Comparison of ENCODE assay signal across 12 cellular contexts in the genomic region with DNA sequence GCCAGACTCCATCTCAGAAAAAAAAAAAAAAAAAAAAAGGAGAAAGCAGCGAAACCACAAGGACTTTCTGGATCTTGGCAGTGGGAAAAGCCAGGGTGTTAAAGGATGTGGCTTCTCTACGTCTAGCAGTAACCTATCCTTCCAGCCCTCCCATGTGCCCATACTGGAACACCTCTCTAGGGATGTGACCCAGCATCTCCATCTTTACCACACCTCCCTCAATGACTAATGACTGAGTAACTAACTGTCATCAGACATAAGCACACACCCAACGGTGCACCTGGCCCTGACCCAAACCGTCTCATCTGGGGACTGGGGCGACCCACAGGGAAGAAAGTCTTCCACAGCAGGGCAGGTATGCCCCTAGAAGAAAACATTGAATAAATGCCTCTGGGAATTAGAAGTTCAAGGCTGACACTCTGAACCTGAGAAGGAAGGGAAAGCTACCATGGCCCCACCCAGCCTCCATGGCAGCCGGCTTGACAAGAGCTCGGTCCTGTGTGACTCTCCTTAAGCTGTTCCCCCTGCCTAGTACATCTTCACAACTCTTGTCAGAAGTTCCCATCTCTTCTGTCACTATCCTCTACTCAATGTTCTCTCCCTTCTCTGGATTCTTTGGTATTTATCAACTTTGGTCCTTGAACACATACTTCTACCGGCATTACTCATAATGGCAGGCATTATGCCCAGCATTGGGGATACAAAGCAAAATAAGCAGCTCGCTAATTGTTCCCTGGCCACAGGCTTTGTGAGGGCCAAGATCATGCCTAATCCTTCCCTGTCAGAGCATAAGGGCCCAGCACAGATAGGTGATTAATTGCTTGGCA. TPM values are rescaled to one million over a fixed set of nuclear protein-coding genes. Genes with fewer than 3 reads are reported as not detected.
DNase-seq lines count a peak whose midpoint lies in the region; ATAC-seq lines count a peak whose summit lies in the region.
"Had no signal": no experiment of that assay in that cellular context is flagged by ENCODE, and none has a peak within 500 bp of the region (broad histone marks: within the 10 kb centered on the region; RNA-seq: fewer than 3 reads in every experiment).

No MANE protein-coding gene starts in this region.

- peak overlapping the region; percentile 69 for H3K27ac Mint-ChIP-seq in stimulated activated effector memory CD8-positive, alpha-beta T cell treated with anti-CD3 and anti-CD28 coated beads, Interleukin-12 subunit alpha, Interleukin-12 subunit beta, amount 100 ng/mL, for 72 hours

- intact Hi-C loops in left colon (cut with DNase I, micrococcal nuclease), result no loop called here

- DNase-seq in activated CD4-positive, CD25-positive, alpha-beta regulatory T cell (lab: John Stamatoyannopoulos, UW), result no peak
- peak; percentile 90 for DNase-seq in RPMI7951 (ENCODE audit: low read depth)
- DNase-seq in epidermal melanocyte (ENCODE audit: insufficient read length, low spot score), result peak; percentile 28
- no peak for DNase-seq in stimulated activated effector memory CD8-positive, alpha-beta T cell treated with anti-CD3 and anti-CD28 coated beads, Interleukin-12 subunit alpha, Interleukin-12 subunit beta, amount 100 ng/mL, for 72 hours (ENCODE audit: low spot score in 2 of 2)
- DNase-seq in NCI-H2227 treated with DMSO at 0.1 percent for 48 hours (lab: John Stamatoyannopoulos, UW), result no peak
- DNase-seq in left colon, result no peak
- DNase-seq: NCI-H2171, SHP77 treated with DMSO at 0.1 percent for 48 hours had no signal

- no peaks in the 10 kb centered on the region for H3K9me3 Mint-ChIP-seq in stimulated activated effector memory CD8-positive, alpha-beta T cell treated with anti-CD3 and anti-CD28 coated beads, Interleukin-12 subunit alpha, Interleukin-12 subunit beta, amount 100 ng/mL, for 72 hours

- H3K4me1 Mint-ChIP-seq in stimulated activated effector memory CD8-positive, alpha-beta T cell treated with anti-CD3 and anti-CD28 coated beads, Interleukin-12 subunit alpha, Interleukin-12 subunit beta, amount 100 ng/mL, for 72 hours, result peaks cover 11% of the 10 kb centered on the region

- ATAC-seq in activated CD4-positive, CD25-positive, alpha-beta regulatory T cell treated with anti-CD3 and anti-CD28 coated beads, Interleukin-2, amount 50 U/mL, for 24 hours, result peak; percentile 92 to 97
- peak; percentile 71 for ATAC-seq in stimulated activated effector memory CD8-positive, alpha-beta T cell treated with anti-CD3 and anti-CD28 coated beads, Interleukin-12 subunit alpha, Interleukin-12 subunit beta, amount 100 ng/mL, for 72 hours
- ATAC-seq in HG03196 (IDR thresholded peaks at IDR 0.05; ENCODE audit: unreplicated experiment), result no peak
- no peak for ATAC-seq in left colon

- no peak overlapping the region for H3K4me3 Mint-ChIP-seq in stimulated activated effector memory CD8-positive, alpha-beta T cell treated with anti-CD3 and anti-CD28 coated beads, Interleukin-12 subunit alpha, Interleukin-12 subunit beta, amount 100 ng/mL, for 72 hours

- peaks cover 100% of the 10 kb centered on the region for H3K36me3 Mint-ChIP-seq in stimulated activated effector memory CD8-positive, alpha-beta T cell treated with anti-CD3 and anti-CD28 coated beads, Interleukin-12 subunit alpha, Interleukin-12 subunit beta, amount 100 ng/mL, for 72 hours

RNA-seq across cellular contexts. Expression of a gene that starts 14.8 kb away (rescaled TPM):
- total RNA-seq in RPMI7951 (2014; rRNA removed; shearing (Covaris generic)), result 0.12 and 0.29 TPM in 2 replicates
- total RNA-seq in left colon, result 1 to 10 TPM; 1.8 to 3.0 TPM

RNA-seq across cellular contexts. Expression of a gene that starts 20.0 kb away (rescaled TPM):
- 48.4 and 54.3 TPM in 2 replicates for total RNA-seq in RPMI7951 (2014; rRNA removed; shearing (Covaris generic))
- 10 to 100 TPM; 65.3 to 73.9 TPM for total RNA-seq in left colon

RNA-seq across cellular contexts. Expression of a gene that starts 20.7 kb away (rescaled TPM):
- 17.7 and 44.1 TPM in 2 replicates for total RNA-seq in RPMI7951 (2014; rRNA removed; shearing (Covaris generic))
- total RNA-seq in left colon, result 1 to 10 TPM; 1.1 to 1.2 TPM
- total RNA-seq: glomerular endothelial cell, thoracic aorta had no signal

RNA-seq across cellular contexts. Expression of a gene that starts 21.5 kb away (rescaled TPM):
- 2.4 TPM in 2 replicates for total RNA-seq in RPMI7951 (2014; rRNA removed; shearing (Covaris generic))
- 1 to 10 TPM; 3.9 to 4.0 TPM for total RNA-seq in left colon

RNA-seq across cellular contexts. Expression of a gene that starts 32.8 kb away (rescaled TPM):
- 55.8 and 70.2 TPM in 2 replicates for total RNA-seq in RPMI7951 (2014; rRNA removed; shearing (Covaris generic))
- total RNA-seq in left colon, result 10 to 100 TPM; 43.8 to 50.3 TPM

Comparison
In these comparisons a context has a peak if more than half of its experiments do, and no peak if none do; other contexts are left out.
1. ATAC-seq: peak in activated CD4-positive, CD25-positive, alpha-beta regulatory T cell treated with anti-CD3 and anti-CD28 coated beads, Interleukin-2, amount 50 U/mL, for 24 hours (2 of 2) and stimulated activated effector memory CD8-positive, alpha-beta T cell treated with anti-CD3 and anti-CD28 coated beads, Interleukin-12 subunit alpha, Interleukin-12 subunit beta, amount 100 ng/mL, for 72 hours (single experiment); none in HG03196 (single experiment) and left colon (single experiment).
2. DNase-seq: peak in RPMI7951 (single experiment) and epidermal melanocyte (single experiment); none in activated CD4-positive, CD25-positive, alpha-beta regulatory T cell (0 of 4), stimulated activated effector memory CD8-positive, alpha-beta T cell treated with anti-CD3 and anti-CD28 coated beads, Interleukin-12 subunit alpha, Interleukin-12 subunit beta, amount 100 ng/mL, for 72 hours (0 of 2), NCI-H2227 treated with DMSO at 0.1 percent for 48 hours (single experiment) and left colon (0 of 2).